ENCODE assay signal across 1 cellular context in genomic region chrX:40622741-40623536, GRCh38.
TF ChIP-seq lines count a peak whose summit lies in the region.

Gene MPC1L (plus strand): TSS chrX:40623428. CDS start chrX:40623566, 138 bp downstream.

TF ChIP-seq in GM23338, 12 proteins besides CTCF, POLR2A, EP300 and RAD21 (continued from another document):
- TF ChIP-seq REST (IDR thresholded peaks at IDR 0.05; ENCODE audit: unreplicated experiment) (no peak), ETS1 (IDR thresholded peaks at IDR 0.05) (no peak), EZH2phosphoT487 (IDR thresholded peaks at IDR 0.05; ENCODE audit: unreplicated experiment) (no peak)
TF ChIP-seq in GM23338: peak in this region for 0.
